In the genomic region with DNA sequence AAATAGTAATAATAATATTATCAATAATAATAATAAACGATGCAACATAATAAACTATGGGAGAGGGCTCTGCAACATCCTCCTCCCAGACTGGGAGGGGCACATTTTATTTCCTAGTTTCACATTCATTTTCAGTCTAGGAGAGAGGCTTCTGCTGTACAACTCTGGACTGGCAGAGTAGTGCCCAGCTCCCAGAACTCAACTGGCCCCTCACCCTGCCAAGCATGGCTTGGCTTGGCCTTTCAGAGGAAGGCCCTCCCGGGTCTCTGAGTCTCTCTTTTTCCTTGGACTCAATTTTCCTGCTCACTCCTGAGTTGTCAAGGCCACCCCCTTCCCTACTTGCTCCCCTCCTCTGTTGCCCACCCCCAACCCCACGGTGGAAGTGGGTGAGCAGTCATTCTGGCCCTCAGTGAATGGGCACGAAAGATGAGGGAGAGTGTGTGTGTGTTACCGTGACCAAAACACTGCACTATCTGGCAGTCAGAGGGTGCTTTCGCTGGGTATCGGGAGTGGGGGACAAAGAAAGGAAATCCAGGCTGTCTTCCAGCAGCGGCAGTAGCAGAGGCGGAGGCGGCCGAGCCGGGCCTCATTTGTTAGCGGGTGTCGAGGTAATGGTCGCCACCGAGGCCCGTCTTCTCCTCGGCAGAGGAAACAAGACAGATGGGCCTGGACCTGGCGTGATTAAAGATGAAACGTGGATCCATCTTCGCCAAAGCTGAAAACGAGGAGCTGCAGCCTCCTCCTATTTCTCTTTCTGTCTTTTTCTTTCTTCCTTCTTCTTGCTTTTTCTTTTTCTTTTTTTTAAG, we compare ENCODE assay signal across 10 cellular contexts. TPM values are rescaled to one million over a fixed set of nuclear protein-coding genes. Genes with fewer than 3 reads are reported as not detected.
DNase-seq lines count a peak whose midpoint lies in the region; ATAC-seq and TF ChIP-seq lines count a peak whose summit lies in the region.
"Had no signal": no experiment of that assay in that cellular context is flagged by ENCODE, and none has a peak within 500 bp of the region (broad histone marks: within the 10 kb centered on the region; RNA-seq: fewer than 3 reads in every experiment).

No MANE protein-coding gene starts in this region.

- intact Hi-C loops in activated naive CD4-positive, alpha-beta T cell treated with anti-CD3 and anti-CD28 coated beads for 36 hours (cut with micrococcal nuclease): no loop called here
- intact Hi-C loops in ascending aorta (cut with DNase I) (no loop called here), lower lobe of right lung (cut with DNase I) (no loop called here), tibial artery (cut with DNase I; ENCODE audit: low total_unique reads) (no loop called here)

- H3K4me3 ChIP-seq in ascending aorta (peak overlapping the region; percentile 75 to 77), lower lobe of right lung (peak overlapping the region; percentile 62), tibial artery (peak overlapping the region; percentile 51 to 60), H7 (ENCODE audit: insufficient read depth, low read depth, low read length) (no peak overlapping the region)
- H3K4me3 ChIP-seq: prostate gland had no signal

- H3K36me3 ChIP-seq in ascending aorta (no peaks in the 10 kb centered on the region), lower lobe of right lung (no peaks in the 10 kb centered on the region), tibial artery (no peaks in the 10 kb centered on the region), H7 (replicated peaks; ENCODE audit: control insufficient read depth, insufficient read depth, low read length) (no peaks in the 10 kb centered on the region)
- H3K36me3 ChIP-seq: prostate gland had no signal

- no peak for TF ChIP-seq CTCF in ascending aorta (IDR thresholded peaks at IDR 0.05)
- TF ChIP-seq CTCF in lower lobe of right lung (IDR thresholded peaks at IDR 0.05): no peak
- TF ChIP-seq CTCF in tibial artery (IDR thresholded peaks at IDR 0.05): no peak

- H3K27ac Mint-ChIP-seq in activated naive CD4-positive, alpha-beta T cell treated with anti-CD3 and anti-CD28 coated beads, Interleukin-2, amount 10 ng/mL, durations not matched to agents 7 days and 5 days: peak overlapping the region; percentile 83
- H3K27ac Mint-ChIP-seq in activated naive CD4-positive, alpha-beta T cell treated with anti-CD3 and anti-CD28 coated beads for 36 hours: no peak overlapping the region

- peaks cover 58% of the 10 kb centered on the region for H3K27me3 Mint-ChIP-seq in activated naive CD4-positive, alpha-beta T cell treated with anti-CD3 and anti-CD28 coated beads, Interleukin-2, amount 10 ng/mL, durations not matched to agents 7 days and 5 days
- peaks cover 31% of the 10 kb centered on the region for H3K27me3 Mint-ChIP-seq in activated naive CD4-positive, alpha-beta T cell treated with anti-CD3 and anti-CD28 coated beads for 36 hours (ENCODE audit: low read depth)

- H3K27ac ChIP-seq in ascending aorta (peak overlapping the region; percentile 93 to 97), lower lobe of right lung (peak overlapping the region; percentile 92), tibial artery (peak overlapping the region in 1 of 2 donors; percentile 75)
- H3K27ac ChIP-seq: prostate gland had no signal

- CTCF ChIA-PET in activated naive CD4-positive, alpha-beta T cell treated with anti-CD3 and anti-CD28 coated beads, Interleukin-2, amount 10 ng/mL, durations not matched to agents 7 days and 5 days (lab: Charles Lee): interaction anchor here (0.6 to 1.3 kb wide), 4 partner anchors 83 to 1377 kb away, joined by 3 to 4 read pairs (median 3); no protein-coding TSS in a partner anchor
- CTCF ChIA-PET in activated naive CD4-positive, alpha-beta T cell treated with anti-CD3 and anti-CD28 coated beads for 36 hours (lab: Charles Lee): no interaction called here

- peaks cover 20% of the 10 kb centered on the region for H3K36me3 Mint-ChIP-seq in activated naive CD4-positive, alpha-beta T cell treated with anti-CD3 and anti-CD28 coated beads, Interleukin-2, amount 10 ng/mL, durations not matched to agents 7 days and 5 days
- H3K36me3 Mint-ChIP-seq in activated naive CD4-positive, alpha-beta T cell treated with anti-CD3 and anti-CD28 coated beads for 36 hours (ENCODE audit: low read depth): no peaks in the 10 kb centered on the region

- H3K9me3 ChIP-seq in ascending aorta (no peaks in the 10 kb centered on the region), lower lobe of right lung (no peaks in the 10 kb centered on the region), tibial artery (no peaks in the 10 kb centered on the region)
- H3K9me3 ChIP-seq: prostate gland had no signal

- H3K4me3 Mint-ChIP-seq in activated naive CD4-positive, alpha-beta T cell treated with anti-CD3 and anti-CD28 coated beads, Interleukin-2, amount 10 ng/mL, durations not matched to agents 7 days and 5 days: peak overlapping the region; percentile 50
- no peak overlapping the region for H3K4me3 Mint-ChIP-seq in activated naive CD4-positive, alpha-beta T cell treated with anti-CD3 and anti-CD28 coated beads for 36 hours

- H3K4me1 ChIP-seq in ascending aorta: peaks cover 4 to 59% of the 10 kb centered on the region in 2 donors
- H3K4me1 ChIP-seq in lower lobe of right lung: peaks cover 21% of the 10 kb centered on the region
- H3K4me1 ChIP-seq in tibial artery: peaks cover 0 to 32% (median 16%) of the 10 kb centered on the region in 4 donors
- H3K4me1 ChIP-seq: prostate gland had no signal

- peaks cover 70% of the 10 kb centered on the region for H3K4me1 Mint-ChIP-seq in activated naive CD4-positive, alpha-beta T cell treated with anti-CD3 and anti-CD28 coated beads, Interleukin-2, amount 10 ng/mL, durations not matched to agents 7 days and 5 days
- H3K4me1 Mint-ChIP-seq in activated naive CD4-positive, alpha-beta T cell treated with anti-CD3 and anti-CD28 coated beads for 36 hours (ENCODE audit: low read depth): peaks cover 36% of the 10 kb centered on the region

- no peaks in the 10 kb centered on the region for H3K9me3 Mint-ChIP-seq in activated naive CD4-positive, alpha-beta T cell treated with anti-CD3 and anti-CD28 coated beads, Interleukin-2, amount 10 ng/mL, durations not matched to agents 7 days and 5 days
- no peaks in the 10 kb centered on the region for H3K9me3 Mint-ChIP-seq in activated naive CD4-positive, alpha-beta T cell treated with anti-CD3 and anti-CD28 coated beads for 36 hours

- no peak for DNase-seq in activated naive CD4-positive, alpha-beta T cell treated with anti-CD3 and anti-CD28 coated beads, Interleukin-2, amount 10 ng/mL, durations not matched to agents 7 days and 5 days
- no peak for DNase-seq in activated naive CD4-positive, alpha-beta T cell treated with anti-CD3 and anti-CD28 coated beads for 36 hours
- DNase-seq in ascending aorta (ENCODE audit: low spot score in 2 of 2) (no peak), lower lobe of right lung (no peak), tibial artery (no peak), globus pallidus (ENCODE audit: low spot score) (no peak), H7 (no peak)
- DNase-seq: amniotic stem cell had no signal

- H3K27me3 ChIP-seq in ascending aorta (no peaks in the 10 kb centered on the region), lower lobe of right lung (ENCODE audit: low read depth) (peaks cover 81% of the 10 kb centered on the region), tibial artery (peaks cover 8 to 34% of the 10 kb centered on the region in 2 donors), H7 (ENCODE audit: control insufficient read depth, insufficient read depth, low read length) (peaks cover 99% of the 10 kb centered on the region)

- no peak for ATAC-seq in lower lobe of right lung
- ATAC-seq in GM18502 (IDR thresholded peaks at IDR 0.05; ENCODE audit: poor library complexity, unreplicated experiment): no peak

RNA-seq across cellular contexts. Expression of a gene that starts 2.3 kb away (rescaled TPM):
- 1 to 10 TPM; 2.3 to 2.5 TPM for total RNA-seq in activated naive CD4-positive, alpha-beta T cell treated with anti-CD3 and anti-CD28 coated beads for 36 hours
- 20.4 TPM for total RNA-seq in ascending aorta
- total RNA-seq in lower lobe of right lung: 5.8 TPM
- 0.03 TPM in 1 of 2 replicates, not detected in the other for total RNA-seq in H7 (2014; rRNA removed; shearing (Covaris generic))

RNA-seq across cellular contexts. Expression of a gene that starts 14.2 kb away (rescaled TPM):
- 1 to 10 TPM; 2.0 TPM for total RNA-seq in activated naive CD4-positive, alpha-beta T cell treated with anti-CD3 and anti-CD28 coated beads for 36 hours
- total RNA-seq in ascending aorta (19.3 TPM), lower lobe of right lung (11.3 TPM)
- total RNA-seq in H7 (2014; rRNA removed; shearing (Covaris generic)): 4.5 and 6.8 TPM in 2 replicates

RNA-seq across cellular contexts. Expression of a gene that starts 17.7 kb away (rescaled TPM):
- not detected for total RNA-seq in activated naive CD4-positive, alpha-beta T cell treated with anti-CD3 and anti-CD28 coated beads for 36 hours
- 0.53 TPM for total RNA-seq in ascending aorta
- total RNA-seq in lower lobe of right lung: 3.9 TPM
- total RNA-seq in H7 (2014; rRNA removed; shearing (Covaris generic)): not detected in 2 replicates

RNA-seq across cellular contexts. Expression of a gene that starts 28.9 kb away (rescaled TPM):
- not detected for total RNA-seq in activated naive CD4-positive, alpha-beta T cell treated with anti-CD3 and anti-CD28 coated beads for 36 hours
- total RNA-seq in ascending aorta (5.1 TPM), lower lobe of right lung (4.4 TPM)
- not detected in 2 replicates for total RNA-seq in H7 (2014; rRNA removed; shearing (Covaris generic))

RNA-seq across cellular contexts. Expression of a gene that starts 31.0 kb away (rescaled TPM):
- total RNA-seq in activated naive CD4-positive, alpha-beta T cell treated with anti-CD3 and anti-CD28 coated beads for 36 hours: 10 to 100 TPM; 15.6 to 18.2 TPM
- total RNA-seq in ascending aorta: 55.3 TPM
- 5.6 TPM for total RNA-seq in lower lobe of right lung
- total RNA-seq in H7 (2014; rRNA removed; shearing (Covaris generic)): 11.8 and 16.1 TPM in 2 replicates
